Comparison of ENCODE assay signal across 8 cellular contexts in the genomic region with DNA sequence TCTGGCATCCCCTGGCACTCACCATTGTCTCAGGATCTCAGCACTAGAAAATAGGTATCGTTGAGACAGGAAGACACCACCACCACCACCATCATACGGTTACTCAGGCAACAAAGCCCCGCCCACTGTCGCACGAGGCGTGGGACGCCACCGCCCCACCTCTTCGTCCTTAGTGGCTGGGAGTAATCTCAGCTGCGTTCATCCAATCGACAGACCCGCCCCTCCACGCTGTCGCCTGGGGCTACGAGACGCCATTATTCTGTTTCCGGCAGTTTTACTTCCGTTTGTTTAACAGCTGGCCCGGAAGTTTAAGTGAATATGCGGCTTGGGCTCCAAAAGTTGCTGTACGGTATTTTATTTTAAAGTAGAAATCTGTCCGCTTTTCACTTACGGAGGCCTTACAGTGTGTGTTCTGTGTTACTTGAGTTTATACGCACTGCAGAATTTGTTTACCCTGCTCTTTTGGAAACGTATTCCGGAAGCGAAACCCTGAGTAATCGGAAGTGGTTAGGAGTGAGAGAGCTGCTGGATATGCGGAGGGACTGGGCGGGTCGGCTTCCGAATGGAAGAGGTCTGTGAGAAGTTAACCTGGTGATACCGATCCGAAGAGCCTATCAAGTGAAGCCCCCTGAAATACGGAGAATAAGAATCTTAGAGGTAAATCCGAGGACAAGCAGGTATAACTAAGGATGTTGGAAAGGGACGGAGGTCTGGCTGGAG. TPM values are rescaled to one million over a fixed set of nuclear protein-coding genes. Genes with fewer than 3 reads are reported as not detected.
DNase-seq lines count a peak whose midpoint lies in the region; ATAC-seq and TF ChIP-seq lines count a peak whose summit lies in the region.

TSS of gene BLZF1 (plus strand) at position 510 of the 720 bp plus-strand sequence. CDS start 1,328 bp downstream, outside the sequence.
A gene with protein sequence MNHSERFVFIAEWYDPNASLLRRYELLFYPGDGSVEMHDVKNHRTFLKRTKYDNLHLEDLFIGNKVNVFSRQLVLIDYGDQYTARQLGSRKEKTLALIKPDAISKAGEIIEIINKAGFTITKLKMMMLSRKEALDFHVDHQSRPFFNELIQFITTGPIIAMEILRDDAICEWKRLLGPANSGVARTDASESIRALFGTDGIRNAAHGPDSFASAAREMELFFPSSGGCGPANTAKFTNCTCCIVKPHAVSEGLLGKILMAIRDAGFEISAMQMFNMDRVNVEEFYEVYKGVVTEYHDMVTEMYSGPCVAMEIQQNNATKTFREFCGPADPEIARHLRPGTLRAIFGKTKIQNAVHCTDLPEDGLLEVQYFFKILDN (minus strand): TSS at position 112 of the 720 bp plus-strand sequence. CDS start 87 bp downstream, at position 25.

- peaks cover 0 to 3% (median 0%) of the 10 kb centered on the region in 5 donors for H3K9me3 Mint-ChIP-seq in CD8-positive, alpha-beta memory T cell
- peaks cover 5% of the 10 kb centered on the region for H3K9me3 Mint-ChIP-seq in memory B cell

- peaks cover 22% of the 10 kb centered on the region for H3K4me1 ChIP-seq in CD8-positive, alpha-beta memory T cell (ENCODE audit: insufficient read depth, low read length)
- H3K4me1 ChIP-seq in endocrine pancreas (ENCODE audit: control insufficient read depth, insufficient read depth, low read length): peaks cover 32% of the 10 kb centered on the region

- ATAC-seq in memory B cell (ENCODE audit: low read depth): peak; percentile 97

- peaks cover 3% of the 10 kb centered on the region for H3K36me3 ChIP-seq in CD8-positive, alpha-beta memory T cell (ENCODE audit: insufficient read depth, low read length)
- H3K36me3 ChIP-seq in endocrine pancreas (ENCODE audit: control insufficient read depth, insufficient read depth, low read length): no peaks in the 10 kb centered on the region

- CTCF ChIA-PET in CD8-positive, alpha-beta memory T cell (lab: Charles Lee): interaction anchor here (0.9 to 3.0 kb wide), 4 partner anchors 19 to 1132 kb away, joined by 3 to 14 read pairs (median 4); no protein-coding TSS in a partner anchor

- H3K9me3 ChIP-seq in CD8-positive, alpha-beta memory T cell (ENCODE audit: low read length): no peaks in the 10 kb centered on the region
- no peaks in the 10 kb centered on the region for H3K9me3 ChIP-seq in endocrine pancreas (ENCODE audit: control insufficient read depth, low read length)

- peak within 1 kb of the TSS in 1 of 7 donors; percentile 47 for H3K4me3 Mint-ChIP-seq in CD8-positive, alpha-beta memory T cell
- H3K4me3 Mint-ChIP-seq in memory B cell: peak within 1 kb of the TSS; percentile 52

- peak within 1 kb of the TSS in 2 of 8 donors; percentile 25 to 77 for H3K27ac Mint-ChIP-seq in CD8-positive, alpha-beta memory T cell
- no peak within 1 kb of the TSS for H3K27ac Mint-ChIP-seq in memory B cell

- H3K4me1 Mint-ChIP-seq in CD8-positive, alpha-beta memory T cell: peaks cover 39 to 52% (median 40%) of the 10 kb centered on the region in 3 donors
- H3K4me1 Mint-ChIP-seq in memory B cell: peaks cover 12% of the 10 kb centered on the region

- peak within 1 kb of the TSS; percentile 65 for H3K9ac ChIP-seq in endocrine pancreas (ENCODE audit: control insufficient read depth, insufficient read depth, low read length)

- H3K27ac ChIP-seq in CD8-positive, alpha-beta memory T cell (ENCODE audit: low read depth, low read length): peak within 1 kb of the TSS; percentile 92

- DNase-seq in CD8-positive, alpha-beta memory T cell: peak; percentile 96 to 99 (median 98)
- peak; percentile 89 for DNase-seq in GM20000 (ENCODE audit: low spot score)
- peak; percentile 93 for DNase-seq in HS-5 (ENCODE audit: low read depth)
- peak; percentile 93 for DNase-seq in NK-92 treated with Interleukin-12 subunit alpha and Interleukin-12 subunit beta, amount 100 ng/mL, for 24 hours (lab: John Stamatoyannopoulos, UW)
- peak; percentile 99 for DNase-seq in activated CD8-positive, alpha-beta memory T cell treated with anti-CD3 and anti-CD28 coated beads for 24 hours
- peak; percentile 92 to 94 for DNase-seq in memory B cell (ENCODE audit: low spot score in 2 of 2)
- peak; percentile 97 for DNase-seq in stimulated activated CD8-positive, alpha-beta memory T cell treated with anti-CD3 and anti-CD28 coated beads, Interleukin-12 subunit alpha, Interleukin-12 subunit beta, amount 100 ng/mL, for 24 hours (ENCODE audit: extremely low read depth)

- H3K27me3 ChIP-seq in CD8-positive, alpha-beta memory T cell (ENCODE audit: insufficient read depth, low read length, poor library complexity, severe bottlenecking): no peaks in the 10 kb centered on the region
- no peaks in the 10 kb centered on the region for H3K27me3 ChIP-seq in endocrine pancreas (ENCODE audit: control insufficient read depth, insufficient read depth, low read length)

- POLR2A ChIA-PET in CD8-positive, alpha-beta memory T cell (lab: Charles Lee): interaction anchor here (0.6 to 1.1 kb wide), 4 partner anchors 60 to 1432 kb away, joined by 3 to 5 read pairs (median 3); partner anchors contain the start of gene METTL18

- H3K36me3 Mint-ChIP-seq in CD8-positive, alpha-beta memory T cell: peaks cover 10 to 28% (median 13%) of the 10 kb centered on the region in 3 donors
- H3K36me3 Mint-ChIP-seq in memory B cell: peaks cover 12% of the 10 kb centered on the region

- H3K4me3 ChIP-seq in CD8-positive, alpha-beta memory T cell (ENCODE audit: low read length): peak within 1 kb of the TSS; percentile 93
- peak within 1 kb of the TSS; percentile 99 for H3K4me3 ChIP-seq in endocrine pancreas (ENCODE audit: control insufficient read depth, insufficient read depth, low read length)

- TF ChIP-seq CTCF in GM20000 (IDR thresholded peaks at IDR 0.05; ENCODE audit: extremely low read depth, missing control alignments): no peak

- H3K27me3 Mint-ChIP-seq in CD8-positive, alpha-beta memory T cell: no peaks in the 10 kb centered on the region
- no peaks in the 10 kb centered on the region for H3K27me3 Mint-ChIP-seq in memory B cell

RNA-seq across cellular contexts. Expression of gene BLZF1, which starts in this region (rescaled TPM):
- total RNA-seq in CD8-positive, alpha-beta memory T cell: 10 to 100 TPM; 13.5 to 17.4 TPM
- polyA plus RNA-seq in CD8-positive, alpha-beta memory T cell: 14.0 TPM

RNA-seq across cellular contexts. Expression of the second gene that starts in this region (rescaled TPM):
- total RNA-seq in CD8-positive, alpha-beta memory T cell: 10 to 100 TPM; 21.7 to 25.3 TPM
- polyA plus RNA-seq in CD8-positive, alpha-beta memory T cell: 28.3 TPM

Comparison
In these comparisons a context has a peak if more than half of its experiments do, and no peak if none do; other contexts are left out.
1. Peak in every context shown above with its lines: DNase-seq, ATAC-seq, H3K4me3 ChIP-seq and H3K27ac ChIP-seq.